38 cellular contexts compared by ENCODE assay signal in the genomic region with DNA sequence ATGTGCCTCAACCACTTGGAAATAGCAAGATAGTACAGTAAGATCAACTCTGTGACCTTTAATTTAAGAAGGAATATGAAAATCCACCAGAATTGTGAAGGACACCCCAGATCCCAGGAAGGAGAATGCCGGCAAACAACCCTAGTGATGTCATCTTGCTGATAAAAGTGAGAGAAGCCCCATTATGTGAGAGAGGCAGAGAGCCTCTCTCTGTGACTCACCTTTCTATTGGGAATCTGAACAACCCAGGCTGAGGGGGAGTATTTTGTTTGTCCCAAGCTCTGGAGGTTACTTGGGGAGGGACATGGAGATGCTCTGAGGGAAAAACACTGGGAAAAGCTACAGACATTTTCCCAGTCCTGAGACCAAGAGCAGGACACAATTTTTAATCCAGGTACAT.
"Had no signal": no experiment of that assay in that cellular context is flagged by ENCODE, and none has a peak within 500 bp of the region (broad histone marks: within the 10 kb centered on the region; RNA-seq: fewer than 3 reads in every experiment).

No MANE protein-coding gene starts in this region.

- H3K4me1 Mint-ChIP-seq: activated B cell treated with CpG ODN at 0.5 μM for 24 hours; activated naive CD8-positive, alpha-beta T cell treated with anti-CD3 and anti-CD28 coated beads for 36 hours had no signal

- H3K27me3 Mint-ChIP-seq: activated B cell treated with CpG ODN at 0.5 μM for 24 hours; activated naive CD8-positive, alpha-beta T cell treated with anti-CD3 and anti-CD28 coated beads for 36 hours had no signal

- H3K27ac ChIP-seq: Peyer's patch, VCaP had no signal

- H3K27ac Mint-ChIP-seq: activated B cell treated with CpG ODN at 0.5 μM for 24 hours; activated CD4-positive, alpha-beta memory T cell treated with anti-CD3 and anti-CD28 coated beads for 36 hours; activated naive CD8-positive, alpha-beta T cell treated with anti-CD3 and anti-CD28 coated beads for 36 hours had no signal

- H3K36me3 ChIP-seq: Peyer's patch had no signal

- ATAC-seq: PC-3 had no signal

- H3K4me1 ChIP-seq: Peyer's patch had no signal

- H3K4me3 Mint-ChIP-seq: activated B cell treated with CpG ODN at 0.5 μM for 24 hours; activated CD4-positive, alpha-beta memory T cell treated with anti-CD3 and anti-CD28 coated beads for 36 hours; activated naive CD8-positive, alpha-beta T cell treated with anti-CD3 and anti-CD28 coated beads for 36 hours had no signal

- H3K36me3 Mint-ChIP-seq: activated CD4-positive, alpha-beta memory T cell treated with anti-CD3 and anti-CD28 coated beads for 36 hours; activated naive CD8-positive, alpha-beta T cell treated with anti-CD3 and anti-CD28 coated beads for 36 hours had no signal

- H3K4me3 ChIP-seq: Peyer's patch had no signal

- H3K9me3 ChIP-seq: Peyer's patch had no signal

- H3K27me3 ChIP-seq: Peyer's patch had no signal

- DNase-seq: activated B cell treated with CpG ODN at 0.5 μM for 24 hours; activated CD4-positive, alpha-beta memory T cell treated with anti-CD3 and anti-CD28 coated beads for 36 hours; activated CD4-positive, alpha-beta T cell treated with anti-CD3 and anti-CD28 coated beads for 4 hours; activated CD4-positive, alpha-beta T cell treated with anti-CD3 and anti-CD28 coated beads, Interleukin-2, amount 50 U/mL, for 1 hour; activated CD4-positive, CD25-positive, alpha-beta regulatory T cell treated with anti-CD3 and anti-CD28 coated beads, Interleukin-2, amount 50 U/mL, for 72 hours; activated CD8-positive, alpha-beta memory T cell treated with anti-CD3 and anti-CD28 coated beads, Interleukin-2, amount 50 U/mL, for 4 hours; activated effector memory CD4-positive, alpha-beta T cell treated with anti-CD3 and anti-CD28 coated beads, Interleukin-2, amount 50 U/mL, for 16 hours; activated naive CD4-positive, alpha-beta T cell; activated naive CD4-positive, alpha-beta T cell treated with anti-CD3 and anti-CD28 coated beads, Interleukin-2, amount 50 U/mL, for 16 hours; activated naive CD8-positive, alpha-beta T cell treated with anti-CD3 and anti-CD28 coated beads for 36 hours; activated T-cell treated with anti-CD3 and anti-CD28 coated beads for 4 hours; activated T-cell treated with anti-CD3 and anti-CD28 coated beads, Interleukin-2, amount 50 U/mL, for 48 hours; amniotic stem cell; aorta; central memory CD4-positive, alpha-beta T cell; Kasumi-1; KG1; MM.1S; NCI-H1092 treated with DMSO at 0.1 percent for 48 hours; NCI-H1417; NCI-H146; NCI-H187; NCI-H2029 treated with DMSO at 0.1 percent for 48 hours; NCI-H2107; NCI-H2171; NCI-H510A; NCI-H526; NCI-H748 treated with DMSO at 0.1 percent for 48 hours; NK-92 treated with Interleukin-12 subunit alpha and Interleukin-12 subunit beta, amount 100 ng/mL, for 24 hours; PC-3; Peyer's patch; Right ventricle myocardium superior; RPMI8226; SW 1271; T-helper 1 cell; T-helper 2 cell; T-helper 9 cell had no signal
